Comparison of ENCODE assay signal across 8 cellular contexts in genomic region chr6:43247115-43247999, GRCh38. TPM values are rescaled to one million over a fixed set of nuclear protein-coding genes. Genes with fewer than 3 reads are reported as not detected.
A peak's percentile ranks its signal among the peaks of the same experiment; 100 is the strongest.
DNase-seq lines count a peak whose midpoint lies in the region; ATAC-seq, FAIRE-seq and TF ChIP-seq lines count a peak whose summit lies in the region.

No MANE protein-coding gene starts in this region.

- H3K36me3 Mint-ChIP-seq in WTC11 = no peaks in the 10 kb centered on the region

- H3K4me1 Mint-ChIP-seq in WTC11 = peaks cover 27% of the 10 kb centered on the region

- peaks cover 6% of the 10 kb centered on the region; the same call in 1 of the 2 replicates for H3K27me3 ChIP-seq in MG63

- peaks cover 23% of the 10 kb centered on the region for H3K27me3 Mint-ChIP-seq in WTC11 (ENCODE audit: low read depth)

- CTCF ChIA-PET in WTC11 (lab: Charles Lee) = interaction anchor here (0.7 to 3.3 kb wide), 15 partner anchors 16 to 318 kb away, joined by 3 to 47 read pairs (median 4); partner anchors contain the start of genes CNPY3, CRIP3 and DNPH1

- peak; percentile 86 for FAIRE-seq in GM18507 (lab: Jason Lieb, UNC)

- peak overlapping the region; percentile 92 for H3K4me3 Mint-ChIP-seq in WTC11

- H3K9me3 ChIP-seq in MG63 = no peaks in the 10 kb centered on the region

- ATAC-seq in HG02938 (IDR thresholded peaks at IDR 0.05; ENCODE audit: unreplicated experiment) = peak; percentile 82
- peak; percentile 87 for ATAC-seq in WTC11

- peak overlapping the region; percentile 30 to 42 for H3K4me3 ChIP-seq in cardiac fibroblast (replicated peaks in 1 of 2; ENCODE audit: low read depth in 2 of 2, low read length in 2 of 2)
- H3K4me3 ChIP-seq in MG63 = no peak overlapping the region

- TF ChIP-seq CTCF in WTC11 (IDR thresholded peaks at IDR 0.05) (no peak), cardiac fibroblast (IDR thresholded peaks at IDR 0.05; ENCODE audit: low read depth, low read length) (no peak)

- no peaks in the 10 kb centered on the region for H3K9me3 Mint-ChIP-seq in WTC11

- H3K36me3 ChIP-seq in MG63 = no peaks in the 10 kb centered on the region

- peak overlapping the region; percentile 97; the same call in 1 of the 2 replicates for H3K27ac Mint-ChIP-seq in WTC11

- peak; percentile 97 for DNase-seq in GM18507 (ENCODE audit: extremely low spot score, insufficient read length, low read depth)
- peak; percentile 79 to 85 for DNase-seq in NCI-H2081 (lab: John Stamatoyannopoulos, UW)
- DNase-seq in WTC11 (ENCODE audit: low spot score) = peak; percentile 93
- DNase-seq in cardiac fibroblast (ENCODE audit: low read depth in 2 of 2) = peak; percentile 24 to 35
- DNase-seq in iris pigment epithelial cell (ENCODE audit: low read depth) = peak; percentile 55
- peak; percentile 68 to 78 for DNase-seq in stimulated activated CD4-positive, alpha-beta T cell treated with anti-CD3 and anti-CD28 coated beads, Interleukin-12 subunit alpha, Interleukin-12 subunit beta, amount 100 ng/mL, for 24 hours (ENCODE audit: low read depth in 2 of 2)
- DNase-seq in MG63 = no peak

- POLR2A ChIA-PET in WTC11 (lab: Charles Lee) = interaction anchor here (0.5 to 1.5 kb wide), 9 partner anchors 10 to 357 kb away, joined by 3 to 9 read pairs (median 4); partner anchors contain the start of genes CNPY3, DNPH1 and SRF

TF ChIP-seq in WTC11, 78 proteins besides CTCF, POLR2A, EP300 and RAD21 (continues in another document):
- TF ChIP-seq PREB (CRISPR knock-in tag; IDR thresholded peaks at IDR 0.05; ENCODE audit: borderline replicate concordance) (no peak), SP1 (CRISPR knock-in tag; conservative IDR thresholded peaks at IDR 0.05) (peak; percentile 7; the same call in 1 of the 2 replicates), FOXP1 (CRISPR knock-in tag; IDR thresholded peaks at IDR 0.05; ENCODE audit: borderline replicate concordance) (peak; percentile 27; the same call in 1 of the 2 replicates), USF2 (CRISPR knock-in tag; IDR thresholded peaks at IDR 0.05) (peak; percentile 33; the same call in 1 of the 2 replicates), ATF1 (CRISPR knock-in tag; IDR thresholded peaks at IDR 0.05) (no peak), GABPB1 (CRISPR knock-in tag; IDR thresholded peaks at IDR 0.05) (peak; percentile 75), PRDM15 (CRISPR knock-in tag; IDR thresholded peaks at IDR 0.05) (peak; percentile 92), SMAD3 (CRISPR knock-in tag; IDR thresholded peaks at IDR 0.05; ENCODE audit: borderline replicate concordance) (0 out of 2 replicates have a peak, but pooled peaks have one; percentile 53), NFE2L1 (CRISPR knock-in tag; IDR thresholded peaks at IDR 0.05) (0 out of 2 replicates have a peak, but pooled peaks have one; percentile 45), TCF7 (CRISPR knock-in tag; IDR thresholded peaks at IDR 0.05; ENCODE audit: low read depth) (no peak), MAX (CRISPR knock-in tag; IDR thresholded peaks at IDR 0.05) (no peak), ZNF263 (CRISPR knock-in tag; IDR thresholded peaks at IDR 0.05; ENCODE audit: low read depth) (no peak)
- TF ChIP-seq, protein P1, sequence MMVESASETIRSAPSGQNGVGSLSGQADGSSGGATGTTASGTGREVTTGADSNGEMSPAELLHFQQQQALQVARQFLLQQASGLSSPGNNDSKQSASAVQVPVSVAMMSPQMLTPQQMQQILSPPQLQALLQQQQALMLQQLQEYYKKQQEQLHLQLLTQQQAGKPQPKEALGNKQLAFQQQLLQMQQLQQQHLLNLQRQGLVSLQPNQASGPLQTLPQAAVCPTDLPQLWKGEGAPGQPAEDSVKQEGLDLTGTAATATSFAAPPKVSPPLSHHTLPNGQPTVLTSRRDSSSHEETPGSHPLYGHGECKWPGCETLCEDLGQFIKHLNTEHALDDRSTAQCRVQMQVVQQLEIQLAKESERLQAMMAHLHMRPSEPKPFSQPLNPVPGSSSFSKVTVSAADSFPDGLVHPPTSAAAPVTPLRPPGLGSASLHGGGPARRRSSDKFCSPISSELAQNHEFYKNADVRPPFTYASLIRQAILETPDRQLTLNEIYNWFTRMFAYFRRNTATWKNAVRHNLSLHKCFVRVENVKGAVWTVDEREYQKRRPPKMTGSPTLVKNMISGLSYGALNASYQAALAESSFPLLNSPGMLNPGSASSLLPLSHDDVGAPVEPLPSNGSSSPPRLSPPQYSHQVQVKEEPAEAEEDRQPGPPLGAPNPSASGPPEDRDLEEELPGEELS (CRISPR knock-in tag; IDR thresholded peaks at IDR 0.05) = 0 out of 2 replicates have a peak, but pooled peaks have one; percentile 18

RNA-seq across cellular contexts. Expression of gene TTBK1, which starts 4.1 kb away (rescaled TPM):
- 0.66 to 0.78 TPM (median 0.68 TPM) in 3 replicates for total RNA-seq in WTC11 (2021)
- not detected in 2 replicates for total RNA-seq in MG63 (2014; rRNA removed; shearing (Covaris generic); ENCODE audit: low replicate concordance)

RNA-seq across cellular contexts. Expression of gene DNPH1, which starts 18.1 kb away (rescaled TPM):
- total RNA-seq in WTC11 (2021) = 48.4 to 56.4 TPM (median 55.4 TPM) in 3 replicates
- 30.8 and 43.0 TPM in 2 replicates for total RNA-seq in MG63 (2014; rRNA removed; shearing (Covaris generic); ENCODE audit: low replicate concordance)

RNA-seq across cellular contexts. Expression of gene SLC22A7, which starts 50.7 kb away (rescaled TPM):
- not detected in 3 replicates for total RNA-seq in WTC11 (2021)
- not detected in 2 replicates for total RNA-seq in MG63 (2014; rRNA removed; shearing (Covaris generic); ENCODE audit: low replicate concordance)
